Comparison of ENCODE assay signal across 1 cellular context in the genomic region with DNA sequence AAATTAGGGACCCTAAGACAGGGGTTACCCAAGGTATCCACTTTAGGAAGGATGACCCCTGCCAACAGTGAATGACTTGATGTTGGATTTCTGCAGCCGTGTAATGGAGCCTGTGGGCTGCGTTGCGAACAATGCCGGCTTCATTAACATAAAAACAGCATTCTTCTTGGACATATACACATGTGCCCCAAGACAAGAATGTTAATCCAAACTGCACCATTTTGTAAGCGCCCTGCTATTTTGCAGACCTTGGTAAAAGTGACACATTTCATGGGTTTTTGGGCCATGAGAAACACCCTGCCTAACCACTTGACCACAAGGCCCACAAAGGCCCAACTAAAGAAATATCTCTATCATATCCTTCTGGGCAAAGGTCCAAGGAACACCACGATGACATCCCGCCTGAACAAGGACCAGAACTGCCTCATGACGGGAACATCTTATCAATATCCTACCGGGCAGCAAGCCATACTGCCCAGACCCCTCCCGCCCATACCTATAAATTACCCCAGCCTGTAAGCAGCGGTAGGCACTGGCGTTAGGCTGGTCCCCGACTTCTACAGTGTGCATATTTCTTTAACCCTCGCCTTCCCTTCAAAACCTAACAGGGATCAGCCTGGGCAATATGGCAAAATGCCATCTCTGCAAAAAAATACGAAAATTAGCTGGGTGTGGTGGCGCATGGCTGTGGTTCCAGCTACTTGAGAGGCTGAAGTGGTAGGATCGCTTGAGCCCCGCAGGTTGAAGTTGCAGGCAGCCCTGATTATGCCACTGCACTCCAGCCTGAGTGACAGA.
TF ChIP-seq lines count a peak whose summit lies in the region.

No MANE protein-coding gene starts in this region.

TF ChIP-seq in K562, 482 proteins besides CTCF, POLR2A, EP300 and RAD21 (continued from another document):
- TF ChIP-seq, protein P1, sequence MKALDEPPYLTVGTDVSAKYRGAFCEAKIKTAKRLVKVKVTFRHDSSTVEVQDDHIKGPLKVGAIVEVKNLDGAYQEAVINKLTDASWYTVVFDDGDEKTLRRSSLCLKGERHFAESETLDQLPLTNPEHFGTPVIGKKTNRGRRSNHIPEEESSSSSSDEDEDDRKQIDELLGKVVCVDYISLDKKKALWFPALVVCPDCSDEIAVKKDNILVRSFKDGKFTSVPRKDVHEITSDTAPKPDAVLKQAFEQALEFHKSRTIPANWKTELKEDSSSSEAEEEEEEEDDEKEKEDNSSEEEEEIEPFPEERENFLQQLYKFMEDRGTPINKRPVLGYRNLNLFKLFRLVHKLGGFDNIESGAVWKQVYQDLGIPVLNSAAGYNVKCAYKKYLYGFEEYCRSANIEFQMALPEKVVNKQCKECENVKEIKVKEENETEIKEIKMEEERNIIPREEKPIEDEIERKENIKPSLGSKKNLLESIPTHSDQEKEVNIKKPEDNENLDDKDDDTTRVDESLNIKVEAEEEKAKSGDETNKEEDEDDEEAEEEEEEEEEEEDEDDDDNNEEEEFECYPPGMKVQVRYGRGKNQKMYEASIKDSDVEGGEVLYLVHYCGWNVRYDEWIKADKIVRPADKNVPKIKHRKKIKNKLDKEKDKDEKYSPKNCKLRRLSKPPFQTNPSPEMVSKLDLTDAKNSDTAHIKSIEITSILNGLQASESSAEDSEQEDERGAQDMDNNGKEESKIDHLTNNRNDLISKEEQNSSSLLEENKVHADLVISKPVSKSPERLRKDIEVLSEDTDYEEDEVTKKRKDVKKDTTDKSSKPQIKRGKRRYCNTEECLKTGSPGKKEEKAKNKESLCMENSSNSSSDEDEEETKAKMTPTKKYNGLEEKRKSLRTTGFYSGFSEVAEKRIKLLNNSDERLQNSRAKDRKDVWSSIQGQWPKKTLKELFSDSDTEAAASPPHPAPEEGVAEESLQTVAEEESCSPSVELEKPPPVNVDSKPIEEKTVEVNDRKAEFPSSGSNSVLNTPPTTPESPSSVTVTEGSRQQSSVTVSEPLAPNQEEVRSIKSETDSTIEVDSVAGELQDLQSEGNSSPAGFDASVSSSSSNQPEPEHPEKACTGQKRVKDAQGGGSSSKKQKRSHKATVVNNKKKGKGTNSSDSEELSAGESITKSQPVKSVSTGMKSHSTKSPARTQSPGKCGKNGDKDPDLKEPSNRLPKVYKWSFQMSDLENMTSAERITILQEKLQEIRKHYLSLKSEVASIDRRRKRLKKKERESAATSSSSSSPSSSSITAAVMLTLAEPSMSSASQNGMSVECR (CRISPR knock-in tag; IDR thresholded peaks at IDR 0.05) = no peak
- TF ChIP-seq FOS (IDR thresholded peaks at IDR 0.05; ENCODE audit: extremely low read depth, insufficient read length) (no peak), ZNF212 (CRISPR knock-in tag; IDR thresholded peaks at IDR 0.05) (no peak), NCOR1 (IDR thresholded peaks at IDR 0.05) (no peak)
- TF ChIP-seq, protein P2, sequence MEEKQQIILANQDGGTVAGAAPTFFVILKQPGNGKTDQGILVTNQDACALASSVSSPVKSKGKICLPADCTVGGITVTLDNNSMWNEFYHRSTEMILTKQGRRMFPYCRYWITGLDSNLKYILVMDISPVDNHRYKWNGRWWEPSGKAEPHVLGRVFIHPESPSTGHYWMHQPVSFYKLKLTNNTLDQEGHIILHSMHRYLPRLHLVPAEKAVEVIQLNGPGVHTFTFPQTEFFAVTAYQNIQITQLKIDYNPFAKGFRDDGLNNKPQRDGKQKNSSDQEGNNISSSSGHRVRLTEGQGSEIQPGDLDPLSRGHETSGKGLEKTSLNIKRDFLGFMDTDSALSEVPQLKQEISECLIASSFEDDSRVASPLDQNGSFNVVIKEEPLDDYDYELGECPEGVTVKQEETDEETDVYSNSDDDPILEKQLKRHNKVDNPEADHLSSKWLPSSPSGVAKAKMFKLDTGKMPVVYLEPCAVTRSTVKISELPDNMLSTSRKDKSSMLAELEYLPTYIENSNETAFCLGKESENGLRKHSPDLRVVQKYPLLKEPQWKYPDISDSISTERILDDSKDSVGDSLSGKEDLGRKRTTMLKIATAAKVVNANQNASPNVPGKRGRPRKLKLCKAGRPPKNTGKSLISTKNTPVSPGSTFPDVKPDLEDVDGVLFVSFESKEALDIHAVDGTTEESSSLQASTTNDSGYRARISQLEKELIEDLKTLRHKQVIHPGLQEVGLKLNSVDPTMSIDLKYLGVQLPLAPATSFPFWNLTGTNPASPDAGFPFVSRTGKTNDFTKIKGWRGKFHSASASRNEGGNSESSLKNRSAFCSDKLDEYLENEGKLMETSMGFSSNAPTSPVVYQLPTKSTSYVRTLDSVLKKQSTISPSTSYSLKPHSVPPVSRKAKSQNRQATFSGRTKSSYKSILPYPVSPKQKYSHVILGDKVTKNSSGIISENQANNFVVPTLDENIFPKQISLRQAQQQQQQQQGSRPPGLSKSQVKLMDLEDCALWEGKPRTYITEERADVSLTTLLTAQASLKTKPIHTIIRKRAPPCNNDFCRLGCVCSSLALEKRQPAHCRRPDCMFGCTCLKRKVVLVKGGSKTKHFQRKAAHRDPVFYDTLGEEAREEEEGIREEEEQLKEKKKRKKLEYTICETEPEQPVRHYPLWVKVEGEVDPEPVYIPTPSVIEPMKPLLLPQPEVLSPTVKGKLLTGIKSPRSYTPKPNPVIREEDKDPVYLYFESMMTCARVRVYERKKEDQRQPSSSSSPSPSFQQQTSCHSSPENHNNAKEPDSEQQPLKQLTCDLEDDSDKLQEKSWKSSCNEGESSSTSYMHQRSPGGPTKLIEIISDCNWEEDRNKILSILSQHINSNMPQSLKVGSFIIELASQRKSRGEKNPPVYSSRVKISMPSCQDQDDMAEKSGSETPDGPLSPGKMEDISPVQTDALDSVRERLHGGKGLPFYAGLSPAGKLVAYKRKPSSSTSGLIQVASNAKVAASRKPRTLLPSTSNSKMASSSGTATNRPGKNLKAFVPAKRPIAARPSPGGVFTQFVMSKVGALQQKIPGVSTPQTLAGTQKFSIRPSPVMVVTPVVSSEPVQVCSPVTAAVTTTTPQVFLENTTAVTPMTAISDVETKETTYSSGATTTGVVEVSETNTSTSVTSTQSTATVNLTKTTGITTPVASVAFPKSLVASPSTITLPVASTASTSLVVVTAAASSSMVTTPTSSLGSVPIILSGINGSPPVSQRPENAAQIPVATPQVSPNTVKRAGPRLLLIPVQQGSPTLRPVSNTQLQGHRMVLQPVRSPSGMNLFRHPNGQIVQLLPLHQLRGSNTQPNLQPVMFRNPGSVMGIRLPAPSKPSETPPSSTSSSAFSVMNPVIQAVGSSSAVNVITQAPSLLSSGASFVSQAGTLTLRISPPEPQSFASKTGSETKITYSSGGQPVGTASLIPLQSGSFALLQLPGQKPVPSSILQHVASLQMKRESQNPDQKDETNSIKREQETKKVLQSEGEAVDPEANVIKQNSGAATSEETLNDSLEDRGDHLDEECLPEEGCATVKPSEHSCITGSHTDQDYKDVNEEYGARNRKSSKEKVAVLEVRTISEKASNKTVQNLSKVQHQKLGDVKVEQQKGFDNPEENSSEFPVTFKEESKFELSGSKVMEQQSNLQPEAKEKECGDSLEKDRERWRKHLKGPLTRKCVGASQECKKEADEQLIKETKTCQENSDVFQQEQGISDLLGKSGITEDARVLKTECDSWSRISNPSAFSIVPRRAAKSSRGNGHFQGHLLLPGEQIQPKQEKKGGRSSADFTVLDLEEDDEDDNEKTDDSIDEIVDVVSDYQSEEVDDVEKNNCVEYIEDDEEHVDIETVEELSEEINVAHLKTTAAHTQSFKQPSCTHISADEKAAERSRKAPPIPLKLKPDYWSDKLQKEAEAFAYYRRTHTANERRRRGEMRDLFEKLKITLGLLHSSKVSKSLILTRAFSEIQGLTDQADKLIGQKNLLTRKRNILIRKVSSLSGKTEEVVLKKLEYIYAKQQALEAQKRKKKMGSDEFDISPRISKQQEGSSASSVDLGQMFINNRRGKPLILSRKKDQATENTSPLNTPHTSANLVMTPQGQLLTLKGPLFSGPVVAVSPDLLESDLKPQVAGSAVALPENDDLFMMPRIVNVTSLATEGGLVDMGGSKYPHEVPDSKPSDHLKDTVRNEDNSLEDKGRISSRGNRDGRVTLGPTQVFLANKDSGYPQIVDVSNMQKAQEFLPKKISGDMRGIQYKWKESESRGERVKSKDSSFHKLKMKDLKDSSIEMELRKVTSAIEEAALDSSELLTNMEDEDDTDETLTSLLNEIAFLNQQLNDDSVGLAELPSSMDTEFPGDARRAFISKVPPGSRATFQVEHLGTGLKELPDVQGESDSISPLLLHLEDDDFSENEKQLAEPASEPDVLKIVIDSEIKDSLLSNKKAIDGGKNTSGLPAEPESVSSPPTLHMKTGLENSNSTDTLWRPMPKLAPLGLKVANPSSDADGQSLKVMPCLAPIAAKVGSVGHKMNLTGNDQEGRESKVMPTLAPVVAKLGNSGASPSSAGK (IDR thresholded peaks at IDR 0.05) = peak; percentile 37; the same call in 1 of the 2 replicates
TF ChIP-seq in K562: peak in this region for 20.
